Comparison of ENCODE assay signal across 1 cellular context in genomic region chr2:922230-922629, GRCh38.
TF ChIP-seq lines count a peak whose summit lies in the region.

No MANE protein-coding gene starts in this region.

TF ChIP-seq in H1, 55 proteins besides CTCF, POLR2A, EP300 and RAD21:
- TF ChIP-seq MAX (IDR thresholded peaks at IDR 0.05) (no peak), GTF2F1 (IDR thresholded peaks at IDR 0.05; ENCODE audit: borderline replicate concordance, low read depth, low read length) (no peak), TBP (IDR thresholded peaks at IDR 0.05; ENCODE audit: low read depth, low read length) (no peak), RNF2 (IDR thresholded peaks at IDR 0.05; ENCODE audit: borderline replicate concordance, low read depth, low read length, missing control alignments, poor library complexity, severe bottlenecking) (no peak), GABPA (IDR thresholded peaks at IDR 0.05; ENCODE audit: borderline replicate concordance, insufficient read depth, low read length) (no peak), ZNF274 (IDR thresholded peaks at IDR 0.05; ENCODE audit: borderline replicate concordance, extremely low read depth, low read length) (no peak), SAP30 (IDR thresholded peaks at IDR 0.05; ENCODE audit: insufficient read depth, insufficient replicate concordance, low read length) (no peak)
